In genomic region chr12:130398089-130398848, GRCh38 we compare ENCODE assay signal across 32 cellular contexts.
"Had no signal": no experiment of that assay in that cellular context is flagged by ENCODE, and none has a peak within 500 bp of the region (broad histone marks: within the 10 kb centered on the region; RNA-seq: fewer than 3 reads in every experiment).

No MANE protein-coding gene starts in this region.

- H3K9me3 ChIP-seq: gastrocnemius medialis, neutrophil, sigmoid colon, stomach, suprapubic skin, tibial nerve had no signal

- H3K4me3 ChIP-seq: gastrocnemius medialis, hepatocyte, lung, sigmoid colon, stomach, suprapubic skin, tibial nerve had no signal

- ATAC-seq: activated CD4-positive, CD25-positive, alpha-beta regulatory T cell treated with anti-CD3 and anti-CD28 coated beads, Interleukin-2, amount 50 U/mL, for 24 hours; effector memory CD8-positive, alpha-beta T cell; gastrocnemius medialis; left colon; stimulated activated memory B cell treated with anti-CD40 and anti-IgM and Interleukin-4, amounts not matched to agents 10 μg/mL and 1 μg/mL and 100 μg/mL, for 72 hours had no signal

- H3K27me3 ChIP-seq: brain microvascular endothelial cell, hepatocyte, neutrophil, suprapubic skin, tibial nerve had no signal

- FAIRE-seq: astrocyte, keratinocyte, small intestine, TTC549 had no signal

- H3K79me2 ChIP-seq: hepatocyte had no signal

- H3K27ac ChIP-seq: brain microvascular endothelial cell, gastrocnemius medialis, hepatocyte, neutrophil, sigmoid colon, stomach, suprapubic skin, tibial nerve, WERI-Rb-1 had no signal

- H2AFZ ChIP-seq: hepatocyte had no signal

- H3K4me2 ChIP-seq: hepatocyte had no signal

- H3K4me1 ChIP-seq: gastrocnemius medialis, sigmoid colon, stomach, suprapubic skin, tibial nerve had no signal

- DNase-seq: activated CD4-positive, alpha-beta T cell treated with anti-CD3 and anti-CD28 coated beads for 48 hours; activated CD4-positive, alpha-beta T cell treated with anti-CD3 and anti-CD28 coated beads, Interleukin-2, amount 50 U/mL, for 48 hours; activated CD8-positive, alpha-beta memory T cell treated with anti-CD3 and anti-CD28 coated beads, Interleukin-2, amount 50 U/mL, for 48 hours; activated gamma-delta T cell treated with Interleukin-2 at 50 U/mL for 16 hours; activated naive CD4-positive, alpha-beta T cell treated with anti-CD3 and anti-CD28 coated beads, Interleukin-2, amount 50 U/mL, for 16 hours; activated T-cell treated with anti-CD3 and anti-CD28 coated beads, Interleukin-2, amount 50 U/mL, for 24 hours; amniotic stem cell; brain microvascular endothelial cell; caudate nucleus; cortex of kidney; effector memory CD8-positive, alpha-beta T cell; erythroblast; gastrocnemius medialis; glutamatergic neuron; left colon; mesendoderm; sigmoid colon; small intestine; stimulated activated CD4-positive, alpha-beta T cell treated with anti-CD3 and anti-CD28 coated beads, Interleukin-4, amount 100 ng/mL, for 24 hours; stomach; T-helper 9 cell; WERI-Rb-1 had no signal

- H3K36me3 ChIP-seq: brain microvascular endothelial cell, gastrocnemius medialis, neutrophil, sigmoid colon, stomach, suprapubic skin, tibial nerve, WERI-Rb-1 had no signal
